ENCODE assay signal across 6 cellular contexts in the genomic region with DNA sequence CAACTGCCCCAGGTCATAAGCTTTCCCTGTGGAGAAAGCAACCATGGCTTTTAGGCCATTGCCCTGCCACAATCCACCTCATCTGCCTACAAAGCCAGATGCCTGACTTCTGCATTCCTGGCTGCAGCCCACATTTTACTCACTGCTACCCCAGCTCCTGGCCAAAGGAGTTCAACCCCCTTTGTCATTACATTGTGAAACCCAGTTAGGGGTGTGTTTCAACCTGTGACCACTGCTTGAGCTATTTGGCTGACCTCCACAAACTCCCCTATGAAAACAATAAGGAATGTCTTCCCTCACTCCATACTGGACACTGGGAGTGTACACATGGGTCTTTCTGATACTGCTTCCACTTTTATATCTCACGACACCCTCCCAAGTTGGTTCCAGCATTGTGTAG.
"Had no signal": no experiment of that assay in that cellular context is flagged by ENCODE, and none has a peak within 500 bp of the region (broad histone marks: within the 10 kb centered on the region; RNA-seq: fewer than 3 reads in every experiment).

No MANE protein-coding gene starts in this region.

- H3K4me2 ChIP-seq: GM23338 had no signal

- H3K4me3 Mint-ChIP-seq: GM23338, H9 had no signal

- H2AFZ ChIP-seq: GM23338 had no signal

- H3K27ac Mint-ChIP-seq: GM23338, H9 had no signal

- H3K4me3 ChIP-seq: GM23338 had no signal

- H3K4me1 Mint-ChIP-seq: GM23338, H9 had no signal

- H3K27ac ChIP-seq: HL-60 had no signal

- DNase-seq: H9, HCEC 1CT, IMR-90, KBM-7 had no signal
